In the genomic region with DNA sequence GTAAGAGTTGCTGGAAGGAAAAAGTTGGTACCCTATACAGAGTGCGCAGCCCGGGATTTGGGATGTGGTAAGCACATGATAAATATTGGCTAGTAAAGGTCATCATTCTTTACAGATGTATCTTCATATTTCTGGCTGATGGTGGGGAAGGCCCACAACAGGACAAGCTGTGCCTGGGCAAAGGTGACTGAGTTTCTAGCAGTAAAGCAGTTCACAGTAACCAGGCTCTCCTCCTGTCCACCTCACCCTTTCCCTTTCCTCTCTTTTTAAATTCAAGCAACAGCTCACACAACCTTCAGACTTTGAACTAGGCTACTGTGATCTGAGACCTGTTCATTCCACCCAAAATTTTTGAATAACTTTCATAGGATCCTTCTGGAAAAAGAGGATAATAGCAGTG, we compare ENCODE assay signal across 27 cellular contexts.
DNase-seq lines count a peak whose midpoint lies in the region; ATAC-seq, FAIRE-seq and TF ChIP-seq lines count a peak whose summit lies in the region.
"Had no signal": no experiment of that assay in that cellular context is flagged by ENCODE, and none has a peak within 500 bp of the region (broad histone marks: within the 10 kb centered on the region; RNA-seq: fewer than 3 reads in every experiment).

No MANE protein-coding gene starts in this region.

- no peaks in the 10 kb centered on the region for H3K9me3 ChIP-seq in OCI-LY3 (ENCODE audit: insufficient read depth, low read length)
- H3K9me3 ChIP-seq in HepG2 (ENCODE audit: low read length), result no peaks in the 10 kb centered on the region
- H3K9me3 ChIP-seq in sigmoid colon, result no peaks in the 10 kb centered on the region
- H3K9me3 ChIP-seq: breast epithelium, colonic mucosa, right lobe of liver had no signal

- 0 out of 2 replicates have a peak overlapping the region, but pooled peaks have one; percentile 16 for H2AFZ ChIP-seq in OCI-LY3 (ENCODE audit: low read depth, low read length)
- H2AFZ ChIP-seq in HepG2 (ENCODE audit: low read length), result peak overlapping the region; percentile 88
- H2AFZ ChIP-seq in GM23338, result no peak overlapping the region
- H2AFZ ChIP-seq: parathyroid adenoma had no signal

- no peak for TF ChIP-seq RAD21 in HepG2 (CRISPR knock-in tag; IDR thresholded peaks at IDR 0.05)

- H3K4me1 ChIP-seq in OCI-LY3 (ENCODE audit: low read length) (peaks cover 97% of the 10 kb centered on the region), HepG2 (ENCODE audit: insufficient read depth, low read length) (peaks cover 66% of the 10 kb centered on the region), sigmoid colon (peaks cover 0 to 43% (median 34%) of the 10 kb centered on the region in 4 donors), GM23338 (ENCODE audit: insufficient read depth) (peaks cover 13% of the 10 kb centered on the region)

- no peaks in the 10 kb centered on the region for H3K9me2 ChIP-seq in GM23338 (ENCODE audit: insufficient read depth)

- H3K36me3 ChIP-seq in OCI-LY3 (replicated peaks; ENCODE audit: low read depth, low read length) (no peaks in the 10 kb centered on the region), HepG2 (replicated peaks in 1 of 2; ENCODE audit: control insufficient read depth in 1 of 2, insufficient read depth in 2 of 2, low read length in 2 of 2) (no peaks in the 10 kb centered on the region), sigmoid colon (no peaks in the 10 kb centered on the region), GM23338 (ENCODE audit: insufficient read depth) (no peaks in the 10 kb centered on the region)
- H3K36me3 ChIP-seq: breast epithelium, colonic mucosa, right lobe of liver had no signal

- BruUV-seq in Calu3 (replicated peaks; lab: Mats Ljungman, UMichigan) (no TSS peak), HepG2 (replicated peaks; lab: Mats Ljungman, UMichigan) (no TSS peak)

- H3K9me3 Mint-ChIP-seq in Calu3 (ENCODE audit: low read depth, unreplicated experiment) (no peaks in the 10 kb centered on the region), GM23338 (no peaks in the 10 kb centered on the region)
- no peaks in the 10 kb centered on the region for H3K9me3 Mint-ChIP-seq in activated CD4-positive, alpha-beta T cell treated with anti-CD3 and anti-CD28 coated beads for 36 hours (ENCODE audit: low read depth)
- H3K9me3 Mint-ChIP-seq: activated CD4-positive, alpha-beta memory T cell treated with anti-CD3 and anti-CD28 coated beads for 36 hours; CD4-positive, alpha-beta T cell; natural killer cell had no signal

- H3K9ac ChIP-seq in OCI-LY3 (ENCODE audit: low read length) (peak overlapping the region; percentile 83), HepG2 (ENCODE audit: insufficient read depth, low read depth, low read length) (no peak overlapping the region)
- H3K9ac ChIP-seq: parathyroid adenoma had no signal

- intact Hi-C loops in Calu3 (cut with micrococcal nuclease; ENCODE audit: unreplicated experiment) (no loop called here), HepG2 (cut with micrococcal nuclease; ENCODE audit: unreplicated experiment) (no loop called here), sigmoid colon (cut with DNase I) (no loop called here)
- intact Hi-C loops in activated CD4-positive, alpha-beta T cell treated with anti-CD3 and anti-CD28 coated beads for 36 hours (cut with DNase I, micrococcal nuclease), result no loop called here

- no peak for DNase-seq in Calu3
- DNase-seq in HepG2 (ENCODE audit: low spot score), result no peak
- no peak for DNase-seq in sigmoid colon
- DNase-seq in GM23338 (ENCODE audit: low spot score), result no peak
- DNase-seq in activated CD4-positive, alpha-beta T cell treated with anti-CD3 and anti-CD28 coated beads for 36 hours, result no peak
- DNase-seq: activated CD4-positive, alpha-beta memory T cell treated with anti-CD3 and anti-CD28 coated beads for 36 hours; activated CD4-positive, CD25-positive, alpha-beta regulatory T cell; CD4-positive, alpha-beta T cell; colonic mucosa; DMS 273 treated with DMSO at 0.1 percent for 48 hours; H7; kidney; natural killer cell; NCI-H1105; NCI-H2029 treated with DMSO at 0.1 percent for 48 hours; NCI-H345; NCI-H748 treated with DMSO at 0.1 percent for 48 hours; right lobe of liver; stimulated activated CD4-positive, alpha-beta T cell treated with anti-CD3 and anti-CD28 coated beads, Interleukin-15, amount 100 ng/mL, for 24 hours; stimulated activated naive CD8-positive, alpha-beta T cell treated with anti-CD3 and anti-CD28 coated beads, Interleukin-15, Interleukin-2, amounts not matched to agents 100 U/mL and 50 U/mL, for 24 hours; SW 1271; T1000 had no signal

- H3K4me1 Mint-ChIP-seq in Calu3 (ENCODE audit: low read depth, unreplicated experiment) (peaks cover 74% of the 10 kb centered on the region), GM23338 (peaks cover 18% of the 10 kb centered on the region; the same call in 2 of the 3 replicates)
- H3K4me1 Mint-ChIP-seq in activated CD4-positive, alpha-beta T cell treated with anti-CD3 and anti-CD28 coated beads for 36 hours, result peaks cover 47% of the 10 kb centered on the region

- CTCF ChIA-PET in Calu3 (lab: Charles Lee) (no interaction called here), HepG2 (lab: Yijun Ruan, JAX; ENCODE audit: low intra/inter-chr PET ratio, low total read pairs) (no interaction called here)
- CTCF ChIA-PET in activated CD4-positive, alpha-beta T cell treated with anti-CD3 and anti-CD28 coated beads for 36 hours (lab: Charles Lee), result no interaction called here

- 75% methylated on average over 2 of the region's 2 CpGs for WGBS in HepG2 (ENCODE audit: low lambda C conversion rate)
- 88 to 89% methylated on average over 2 of the region's 2 CpGs for WGBS in sigmoid colon, 2 donors

- H3K4me2 ChIP-seq in OCI-LY3 (ENCODE audit: low read length), result peak overlapping the region; percentile 73
- H3K4me2 ChIP-seq in HepG2 (ENCODE audit: low read depth, low read length), result 0 out of 2 replicates have a peak overlapping the region, but pooled peaks have one; percentile 10
- no peak overlapping the region for H3K4me2 ChIP-seq in GM23338

- H3K27me3 Mint-ChIP-seq in Calu3 (ENCODE audit: unreplicated experiment) (no peaks in the 10 kb centered on the region), GM23338 (ENCODE audit: insufficient read depth, low read depth, poor library complexity) (peaks cover 51% of the 10 kb centered on the region)
- no peaks in the 10 kb centered on the region for H3K27me3 Mint-ChIP-seq in activated CD4-positive, alpha-beta T cell treated with anti-CD3 and anti-CD28 coated beads for 36 hours
- H3K27me3 Mint-ChIP-seq: activated CD4-positive, alpha-beta memory T cell treated with anti-CD3 and anti-CD28 coated beads for 36 hours; CD4-positive, alpha-beta T cell had no signal

- H3K27ac Mint-ChIP-seq in Calu3 (ENCODE audit: unreplicated experiment), result peak overlapping the region; percentile 100
- no peak overlapping the region for H3K27ac Mint-ChIP-seq in GM23338
- H3K27ac Mint-ChIP-seq in activated CD4-positive, alpha-beta T cell treated with anti-CD3 and anti-CD28 coated beads for 36 hours, result no peak overlapping the region
- H3K27ac Mint-ChIP-seq: activated CD4-positive, alpha-beta memory T cell treated with anti-CD3 and anti-CD28 coated beads for 36 hours; CD4-positive, alpha-beta T cell; natural killer cell had no signal

- POLR2A ChIA-PET in HepG2 (lab: Yijun Ruan, JAX), result interaction anchor here (1.7 kb wide), 1 partner anchor 15 kb away, joined by 5 read pairs; no protein-coding TSS in a partner anchor
- POLR2A ChIA-PET in activated CD4-positive, alpha-beta T cell treated with anti-CD3 and anti-CD28 coated beads for 36 hours (lab: Charles Lee), result no interaction called here

- H3K79me2 ChIP-seq in OCI-LY3 (ENCODE audit: low read length), result peaks cover 8% of the 10 kb centered on the region
- no peaks in the 10 kb centered on the region for H3K79me2 ChIP-seq in HepG2 (ENCODE audit: insufficient read depth, low read length)
- H3K79me2 ChIP-seq in GM23338 (replicated peaks; ENCODE audit: insufficient read depth), result no peaks in the 10 kb centered on the region
- H3K79me2 ChIP-seq: parathyroid adenoma had no signal

- no peak overlapping the region for H3K4me3 Mint-ChIP-seq in Calu3 (ENCODE audit: low read depth, unreplicated experiment)
- H3K4me3 Mint-ChIP-seq in GM23338, result no peak overlapping the region
- no peak overlapping the region for H3K4me3 Mint-ChIP-seq in activated CD4-positive, alpha-beta T cell treated with anti-CD3 and anti-CD28 coated beads for 36 hours
- H3K4me3 Mint-ChIP-seq: activated CD4-positive, alpha-beta memory T cell treated with anti-CD3 and anti-CD28 coated beads for 36 hours; CD4-positive, alpha-beta T cell; natural killer cell had no signal

- H3K27me3 ChIP-seq in OCI-LY3 (ENCODE audit: low read depth, low read length) (no peaks in the 10 kb centered on the region), HepG2 (ENCODE audit: control insufficient read depth in 1 of 2, insufficient read depth in 2 of 2, low read length in 2 of 2) (no peaks in the 10 kb centered on the region), sigmoid colon (no peaks in the 10 kb centered on the region), GM23338 (ENCODE audit: insufficient read depth) (peaks cover 70% of the 10 kb centered on the region)
- H3K27me3 ChIP-seq: breast epithelium, colonic mucosa, right lobe of liver had no signal

- TF ChIP-seq POLR2A in HepG2 (IDR thresholded peaks at IDR 0.05; ENCODE audit: insufficient read depth in 1 of 2, low read depth in 2 of 2, low read length in 2 of 2) (no peak), sigmoid colon (IDR thresholded peaks at IDR 0.05) (no peak)

- TF ChIP-seq CTCF in Calu3 (IDR thresholded peaks at IDR 0.05; ENCODE audit: unreplicated experiment) (no peak), OCI-LY3 (IDR thresholded peaks at IDR 0.05; ENCODE audit: low read depth, low read length) (no peak), HepG2 (CRISPR knock-in tag; IDR thresholded peaks at IDR 0.05) (no peak), sigmoid colon (IDR thresholded peaks at IDR 0.05) (no peak), GM23338 (conservative IDR thresholded peaks at IDR 0.05; ENCODE audit: low read depth in 2 of 2) (no peak)

- no peaks in the 10 kb centered on the region for H4K20me1 ChIP-seq in OCI-LY3 (ENCODE audit: insufficient read depth, low read length)
- no peaks in the 10 kb centered on the region for H4K20me1 ChIP-seq in HepG2 (ENCODE audit: insufficient read depth, low read length)
- H4K20me1 ChIP-seq in GM23338 (replicated peaks; ENCODE audit: insufficient read depth), result no peaks in the 10 kb centered on the region; the same call in 1 of the 2 replicates

- no peak for ATAC-seq in HepG2
- ATAC-seq in HG03457 (IDR thresholded peaks at IDR 0.05; ENCODE audit: unreplicated experiment), result no peak
- no peak for ATAC-seq in GM23338
- ATAC-seq in activated CD4-positive, alpha-beta T cell treated with anti-CD3 and anti-CD28 coated beads for 36 hours, result no peak
- ATAC-seq: esophagus mucosa; natural killer cell; stimulated activated naive CD8-positive, alpha-beta T cell treated with anti-CD3 and anti-CD28 coated beads, Interleukin-15, Interleukin-2, amounts not matched to agents 100 U/mL and 50 U/mL, for 24 hours had no signal

- no peak for FAIRE-seq in HepG2 (lab: Jason Lieb, UNC)
- FAIRE-seq: kidney had no signal

- H3K27ac ChIP-seq in OCI-LY3 (ENCODE audit: low read length) (peak overlapping the region; percentile 98), HepG2 (ENCODE audit: extremely low read length, insufficient read depth, low read length) (no peak overlapping the region), sigmoid colon (peak overlapping the region in 3 of 4 donors; percentile 76 to 86 (median 83)), GM23338 (ENCODE audit: low read depth) (no peak overlapping the region)
- H3K27ac ChIP-seq: colonic mucosa, parathyroid adenoma, right lobe of liver had no signal

- H3F3A ChIP-seq in GM23338 (replicated peaks; ENCODE audit: low read depth), result no peaks in the 10 kb centered on the region

- H3K4me3 ChIP-seq in OCI-LY3 (ENCODE audit: low read length) (peak overlapping the region; percentile 41), HepG2 (replicated peaks in 1 of 3; ENCODE audit: insufficient read depth in 1 of 3, low read depth in 2 of 3, low read length in 3 of 3) (no peak overlapping the region), sigmoid colon (no peak overlapping the region), GM23338 (no peak overlapping the region)
- H3K4me3 ChIP-seq: breast epithelium, colonic mucosa, right lobe of liver had no signal

- H3K36me3 Mint-ChIP-seq in Calu3 (ENCODE audit: insufficient read depth, unreplicated experiment) (peaks cover 27% of the 10 kb centered on the region), GM23338 (ENCODE audit: low read depth) (no peaks in the 10 kb centered on the region)
- no peaks in the 10 kb centered on the region for H3K36me3 Mint-ChIP-seq in activated CD4-positive, alpha-beta T cell treated with anti-CD3 and anti-CD28 coated beads for 36 hours (ENCODE audit: low read depth)
- H3K36me3 Mint-ChIP-seq: activated CD4-positive, alpha-beta memory T cell treated with anti-CD3 and anti-CD28 coated beads for 36 hours; natural killer cell had no signal

- in situ Hi-C loops in HepG2 (cut with HindIII; ENCODE audit: extremely low pct_ligation_motif_present, low pct_unique_long_range_greater_than_20kb), result no loop called here

- TF ChIP-seq EP300 in HepG2 (IDR thresholded peaks at IDR 0.05; ENCODE audit: low read depth in 2 of 2, low read length in 2 of 2), result no peak
- no peak for TF ChIP-seq EP300 in HepG2 (CRISPR knock-in tag; IDR thresholded peaks at IDR 0.05; ENCODE audit: borderline replicate concordance)
- no peak for TF ChIP-seq EP300 in sigmoid colon (IDR thresholded peaks at IDR 0.05)

Comparison
In these comparisons a context has a peak if more than half of its experiments do, and no peak if none do; other contexts are left out.
1. H3K27ac ChIP-seq: peak in OCI-LY3 (single experiment) and sigmoid colon (3 of 4); none in HepG2 (single experiment) and GM23338 (single experiment).